24 cellular contexts compared by ENCODE assay signal in the genomic region with DNA sequence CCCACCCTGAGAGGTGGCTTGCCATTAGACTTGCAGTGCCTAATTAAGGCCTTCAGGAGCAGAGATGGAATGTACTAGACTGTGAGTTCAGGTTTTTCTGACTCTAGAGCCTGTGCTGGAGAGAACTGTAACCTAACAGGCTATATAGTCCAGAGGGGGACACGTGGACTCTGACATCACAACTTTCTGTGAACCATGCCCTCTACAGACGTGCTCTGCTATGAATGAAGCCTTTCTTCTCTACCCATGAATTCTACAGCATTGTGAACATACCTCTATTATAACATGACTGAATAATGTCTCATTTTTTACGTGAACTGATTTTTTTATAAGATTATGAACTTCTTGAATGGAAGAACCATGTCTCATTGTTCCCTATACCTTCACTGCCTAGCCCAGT.
"Had no signal": no experiment of that assay in that cellular context is flagged by ENCODE, and none has a peak within 500 bp of the region (broad histone marks: within the 10 kb centered on the region; RNA-seq: fewer than 3 reads in every experiment).

No MANE protein-coding gene starts in this region.

- H3K4me1 ChIP-seq: body of pancreas, left lung, pancreas, psoas muscle, right atrium auricular region, testis, upper lobe of left lung had no signal

- H3K27me3 ChIP-seq: body of pancreas, foreskin keratinocyte, left lung, pancreas, right atrium auricular region, testis, upper lobe of left lung had no signal

- DNase-seq: activated CD4-positive, alpha-beta memory T cell treated with anti-CD3 and anti-CD28 coated beads, Interleukin-2, amount 10 ng/mL, durations not matched to agents 7 days and 5 days; activated CD4-positive, alpha-beta T cell treated with anti-CD3 and anti-CD28 coated beads, Interleukin-2, amount 10 ng/mL, durations not matched to agents 24 days and 14 days; activated gamma-delta T cell; activated naive CD4-positive, alpha-beta T cell treated with anti-CD3 and anti-CD28 coated beads, Interleukin-2, amount 50 U/mL, for 16 hours; activated naive CD8-positive, alpha-beta T cell treated with anti-CD3 and anti-CD28 coated beads, Interleukin-2, amount 50 U/mL, for 24 hours; activated T-cell treated with anti-CD3 and anti-CD28 coated beads, Interleukin-2, amount 50 U/mL, for 72 hours; body of pancreas; effector CD4-positive, alpha-beta T cell; foreskin keratinocyte; left lung; midbrain; pancreas; psoas muscle; small intestine; stimulated activated CD4-positive, alpha-beta T cell treated with anti-CD3 and anti-CD28 coated beads, Interleukin-2, amount 100 ng/mL, for 48 hours; stimulated activated CD8-positive, alpha-beta memory T cell treated with anti-CD3 and anti-CD28 coated beads, Interleukin-4, amount 100 ng/mL, for 48 hours; stimulated activated naive B cell treated with anti-CD40 and anti-IgM and Interleukin-4, amounts not matched to agents 10 μg/mL and 1 μg/mL and 100 μg/mL, for 72 hours; T-helper 2 cell; testis; upper lobe of left lung had no signal

- H3K4me3 ChIP-seq: body of pancreas, left lung, pancreas, psoas muscle, right atrium auricular region, testis, upper lobe of left lung had no signal

- H3K36me3 ChIP-seq: pancreas had no signal

- H3K27ac ChIP-seq: body of pancreas, left lung, pancreas, psoas muscle, right atrium auricular region, testis, upper lobe of left lung, VCaP had no signal

- ATAC-seq: activated CD4-positive, CD25-positive, alpha-beta regulatory T cell treated with anti-CD3 and anti-CD28 coated beads, Interleukin-2, amount 50 U/mL, for 24 hours; activated naive CD8-positive, alpha-beta T cell treated with anti-CD3 and anti-CD28 coated beads, Interleukin-2, amount 50 U/mL, for 24 hours; activated T-cell treated with anti-CD3 and anti-CD28 coated beads, Interleukin-2, amount 50 U/mL, for 72 hours; body of pancreas; foreskin keratinocyte; left lung; natural killer cell treated with Interleukin-12 subunit alpha and Interleukin-12 subunit beta and Interleukin-15 and Interleukin-18, amount 100 ng/mL, for 72 hours; pancreas; psoas muscle; stimulated activated naive B cell treated with anti-CD40 and anti-IgM and Interleukin-4, amounts not matched to agents 10 μg/mL and 1 μg/mL and 100 μg/mL, for 72 hours had no signal

- H3K9me3 ChIP-seq: body of pancreas, left lung, pancreas, psoas muscle, right atrium auricular region, testis, upper lobe of left lung had no signal
